Comparison of ENCODE assay signal across 8 cellular contexts in the genomic region with DNA sequence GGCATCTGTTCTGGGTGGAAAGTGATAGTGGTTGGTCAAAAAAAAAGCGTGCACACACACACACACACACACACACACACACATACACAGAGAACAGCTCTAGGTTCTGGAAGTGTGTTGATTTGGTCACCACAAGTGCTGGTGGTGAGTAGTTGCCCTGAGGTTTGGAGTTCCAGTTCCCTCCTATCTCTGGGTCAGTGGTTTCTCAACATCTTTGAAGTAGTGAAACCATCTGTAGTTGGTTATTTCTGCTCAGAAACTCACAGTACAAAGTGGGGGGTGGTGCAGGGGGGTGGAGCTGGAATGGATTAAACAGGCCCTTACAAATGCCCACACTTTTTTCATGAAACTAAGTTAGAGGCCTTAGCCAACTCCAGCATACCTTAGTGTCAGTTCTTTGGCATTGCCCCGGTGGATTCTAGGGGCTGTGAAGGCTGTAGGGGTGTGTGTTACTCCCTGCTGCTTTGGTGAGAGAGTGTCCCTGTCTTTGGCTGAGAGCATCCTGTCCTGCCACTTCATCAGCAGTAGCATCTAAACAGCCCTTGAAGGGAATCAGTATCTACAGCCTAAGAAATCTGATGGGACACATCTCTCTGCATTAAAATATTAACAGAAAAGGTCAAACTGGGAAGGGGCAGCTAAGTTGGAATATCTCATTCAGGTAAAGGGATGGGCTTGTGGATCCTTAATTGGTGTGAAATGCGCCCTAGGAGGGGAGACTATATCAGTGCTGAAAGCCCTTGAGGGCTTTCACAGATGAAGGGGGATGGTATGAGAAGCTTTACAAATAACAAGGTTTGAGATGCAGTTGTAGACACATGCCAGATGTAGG. TPM values are rescaled to one million over a fixed set of nuclear protein-coding genes. Genes with fewer than 3 reads are reported as not detected.
DNase-seq lines count a peak whose midpoint lies in the region; ATAC-seq and TF ChIP-seq lines count a peak whose summit lies in the region.

No MANE protein-coding gene starts in this region.

- in situ Hi-C loops in KBM-7 (cut with MboI; ENCODE audit: low pct_unique_long_range_greater_than_20kb, low sequenced_read_pairs) = no loop called here

- peak overlapping the region; percentile 3 for H3K9ac ChIP-seq in adipocyte (ENCODE audit: low read length)

- peak; percentile 81 for DNase-seq in GM06990 (ENCODE audit: extremely low read depth, insufficient read length)
- peak; percentile 45 for DNase-seq in KBM-7
- peak; percentile 91 for DNase-seq in adipocyte (ENCODE audit: low read depth)
- peak; percentile 61 for DNase-seq in myocyte (ENCODE audit: low read depth)
- no peak for DNase-seq in A172 (ENCODE audit: low spot score)
- no peak for DNase-seq in NCI-H748 treated with DMSO at 0.1 percent for 48 hours (lab: John Stamatoyannopoulos, UW)
- no peak for DNase-seq in OCI-M2 (lab: John Stamatoyannopoulos, UW; ENCODE audit: unreplicated experiment)

- peak overlapping the region; percentile 27 for H3K4me3 ChIP-seq in GM06990 (replicated peaks; ENCODE audit: low read depth, low read length)
- no peak overlapping the region for H3K4me3 ChIP-seq in adipocyte (ENCODE audit: low read length)

- H3K4me1 ChIP-seq in adipocyte (ENCODE audit: control insufficient read depth, insufficient read depth, low read length) = peaks cover 69% of the 10 kb centered on the region

- no peak for TF ChIP-seq CTCF in GM06990 (IDR thresholded peaks at IDR 0.05; ENCODE audit: insufficient read depth, low read length, poor library complexity, severe bottlenecking)

- H3K9me3 ChIP-seq in adipocyte (ENCODE audit: control insufficient read depth, low read length) = no peaks in the 10 kb centered on the region

- H3K36me3 ChIP-seq in GM06990 (ENCODE audit: control insufficient read depth, insufficient read depth, low read length) (no peaks in the 10 kb centered on the region), adipocyte (ENCODE audit: control insufficient read depth, insufficient read depth, low read length, severe bottlenecking) (no peaks in the 10 kb centered on the region)

- ATAC-seq in GM21390 (IDR thresholded peaks at IDR 0.05; ENCODE audit: unreplicated experiment) = peak; percentile 41

- H3K27me3 ChIP-seq in GM06990 (replicated peaks; ENCODE audit: control insufficient read depth, insufficient read depth, low read length) = no peaks in the 10 kb centered on the region
- H3K27me3 ChIP-seq in adipocyte (replicated peaks; ENCODE audit: control insufficient read depth, insufficient read depth, low read length) = no peaks in the 10 kb centered on the region

RNA-seq across cellular contexts. Expression of a gene that starts 20.6 kb away (rescaled TPM):
- 24.4 and 31.0 TPM in 2 replicates for total RNA-seq in myocyte
- 28.7 TPM for polyA plus RNA-seq in myocyte (2012)
- total RNA-seq in A172 (2014; rRNA removed; shearing (Covaris generic)) = 5.2 and 7.2 TPM in 2 replicates

Comparison
In these comparisons a context has a peak if more than half of its experiments do, and no peak if none do; other contexts are left out.
1. DNase-seq: peak in GM06990 (single experiment), KBM-7 (single experiment), adipocyte (single experiment) and myocyte (single experiment); none in A172 (single experiment), NCI-H748 treated with DMSO at 0.1 percent for 48 hours (single experiment) and OCI-M2 (single experiment).